Comparison of ENCODE assay signal across 1 cellular context in genomic region chr13:113397606-113398425, GRCh38.
TF ChIP-seq lines count a peak whose summit lies in the region.

No MANE protein-coding gene starts in this region.

TF ChIP-seq in K562, 482 proteins besides CTCF, POLR2A, EP300 and RAD21:
- TF ChIP-seq SOX6 (IDR thresholded peaks at IDR 0.05): 0 out of 2 replicates have a peak, but pooled peaks have one; percentile 15
- TF ChIP-seq HMBOX1 (IDR thresholded peaks at IDR 0.05): peak; percentile 27; the same call in 1 of the 2 replicates
- TF ChIP-seq ZNF3 (CRISPR knock-in tag; IDR thresholded peaks at IDR 0.05): no peak
- TF ChIP-seq TCF3 (CRISPR knock-in tag; IDR thresholded peaks at IDR 0.05): peak; percentile 20; the same call in 1 of the 2 replicates
- no peak for TF ChIP-seq PHF21A (IDR thresholded peaks at IDR 0.05; ENCODE audit: borderline replicate concordance, low read depth)
- peak; percentile 15 for TF ChIP-seq MEIS2 (IDR thresholded peaks at IDR 0.05; ENCODE audit: partially characterized antibody)
- no peak for TF ChIP-seq NR2C2 (CRISPR knock-in tag; IDR thresholded peaks at IDR 0.05)
- TF ChIP-seq NR2C2 (tag; IDR thresholded peaks at IDR 0.05): peak; percentile 27; the same call in 1 of the 2 replicates
- no peak for TF ChIP-seq TRIM25 (IDR thresholded peaks at IDR 0.05; ENCODE audit: borderline replicate concordance)
- no peak for TF ChIP-seq SNAPC5 (CRISPR knock-in tag; IDR thresholded peaks at IDR 0.05)
- TF ChIP-seq ZHX1 (conservative IDR thresholded peaks at IDR 0.05; ENCODE audit: low read length): no peak
- TF ChIP-seq CBFA2T3 (IDR thresholded peaks at IDR 0.05): peak; percentile 35
